In genomic region chr4:114004483-114005226, GRCh38 we compare ENCODE assay signal across 8 cellular contexts. TPM values are rescaled to one million over a fixed set of nuclear protein-coding genes. Genes with fewer than 3 reads are reported as not detected.
DNase-seq lines count a peak whose midpoint lies in the region; ATAC-seq and TF ChIP-seq lines count a peak whose summit lies in the region.
"Not testable (repeated sequence)": the region's sequence is repeated elsewhere in the genome, so short reads cannot be mapped to it uniquely, and the experiment has no call there.

No MANE protein-coding gene starts in this region.

- not testable (repeated sequence) for H3K27me3 Mint-ChIP-seq in CD4-positive, alpha-beta memory T cell; activated CD8-positive, alpha-beta memory T cell treated with anti-CD3 and anti-CD28 coated beads, Interleukin-2, amount 10 ng/mL, durations not matched to agents 7 days and 5 days; progenitor cell of endocrine pancreas; stimulated activated naive CD8-positive, alpha-beta T cell treated with anti-CD3 and anti-CD28 coated beads, Interleukin-15, amount 100 ng/mL, for 72 hours

- not testable (repeated sequence) for H3K9me3 Mint-ChIP-seq in CD4-positive, alpha-beta memory T cell; activated CD8-positive, alpha-beta memory T cell treated with anti-CD3 and anti-CD28 coated beads, Interleukin-2, amount 10 ng/mL, durations not matched to agents 7 days and 5 days (ENCODE audit: low read depth); progenitor cell of endocrine pancreas (ENCODE audit: low read depth); stimulated activated naive CD8-positive, alpha-beta T cell treated with anti-CD3 and anti-CD28 coated beads, Interleukin-15, amount 100 ng/mL, for 72 hours

- TF ChIP-seq CTCF in KMS-11 (conservative IDR thresholded peaks at IDR 0.05; ENCODE audit: low read depth, low read length); progenitor cell of endocrine pancreas (IDR thresholded peaks at IDR 0.05; ENCODE audit: unreplicated experiment): not testable (repeated sequence)

- CTCF ChIA-PET in CD4-positive, alpha-beta memory T cell (lab: Charles Lee; ENCODE audit: partially characterized antibody), result interaction anchor here (1.3 to 1.7 kb wide), 2 partner anchors 10 to 52 kb away, joined by 4 read pairs; no protein-coding TSS in a partner anchor
- CTCF ChIA-PET in activated CD8-positive, alpha-beta memory T cell treated with anti-CD3 and anti-CD28 coated beads, Interleukin-2, amount 10 ng/mL, durations not matched to agents 7 days and 5 days (lab: Charles Lee), result interaction anchor here (1.2 kb wide), 1 partner anchor 52 kb away, joined by 3 read pairs; no protein-coding TSS in a partner anchor

- peaks cover 23 to 46% (median 30%) of the 10 kb centered on the region in 4 donors for H3K4me1 Mint-ChIP-seq in CD4-positive, alpha-beta memory T cell
- peaks cover 15% of the 10 kb centered on the region for H3K4me1 Mint-ChIP-seq in activated CD8-positive, alpha-beta memory T cell treated with anti-CD3 and anti-CD28 coated beads, Interleukin-2, amount 10 ng/mL, durations not matched to agents 7 days and 5 days
- H3K4me1 Mint-ChIP-seq in progenitor cell of endocrine pancreas (ENCODE audit: low read depth), result not testable (repeated sequence)
- peaks cover 10% of the 10 kb centered on the region for H3K4me1 Mint-ChIP-seq in stimulated activated naive CD8-positive, alpha-beta T cell treated with anti-CD3 and anti-CD28 coated beads, Interleukin-15, amount 100 ng/mL, for 72 hours

- H3K36me3 ChIP-seq in CD4-positive, alpha-beta memory T cell (ENCODE audit: insufficient read depth, low read length); KMS-11 (ENCODE audit: insufficient read depth); effector memory CD4-positive, alpha-beta T cell (ENCODE audit: control insufficient read depth, insufficient read depth, low read length): not testable (repeated sequence)

- H3K4me3 Mint-ChIP-seq in CD4-positive, alpha-beta memory T cell, result peak overlapping the region; percentile 72 to 82 (median 77)
- H3K4me3 Mint-ChIP-seq in activated CD8-positive, alpha-beta memory T cell treated with anti-CD3 and anti-CD28 coated beads, Interleukin-2, amount 10 ng/mL, durations not matched to agents 7 days and 5 days, result peak overlapping the region; percentile 36
- H3K4me3 Mint-ChIP-seq in progenitor cell of endocrine pancreas (ENCODE audit: low read depth), result not testable (repeated sequence)
- peak overlapping the region; percentile 35 to 50 for H3K4me3 Mint-ChIP-seq in stimulated activated naive CD8-positive, alpha-beta T cell treated with anti-CD3 and anti-CD28 coated beads, Interleukin-15, amount 100 ng/mL, for 72 hours

- H3K4me1 ChIP-seq in CD4-positive, alpha-beta memory T cell (ENCODE audit: insufficient read depth, low read length), result peaks cover 23% of the 10 kb centered on the region
- not testable (repeated sequence) for H3K4me1 ChIP-seq in KMS-11 (ENCODE audit: low read depth, poor library complexity, severe bottlenecking)
- peaks cover 14% of the 10 kb centered on the region for H3K4me1 ChIP-seq in effector memory CD4-positive, alpha-beta T cell (ENCODE audit: control insufficient read depth, insufficient read depth, low read length, poor library complexity, severe bottlenecking)

- ATAC-seq in activated CD8-positive, alpha-beta memory T cell treated with anti-CD3 and anti-CD28 coated beads, Interleukin-2, amount 10 ng/mL, durations not matched to agents 7 days and 5 days; stimulated activated naive CD8-positive, alpha-beta T cell treated with anti-CD3 and anti-CD28 coated beads, Interleukin-15, amount 100 ng/mL, for 72 hours: not testable (repeated sequence)

- not testable (repeated sequence) for H3K9me3 ChIP-seq in CD4-positive, alpha-beta memory T cell (ENCODE audit: control insufficient read depth in 1 of 2, low read length in 2 of 2); effector memory CD4-positive, alpha-beta T cell (ENCODE audit: control insufficient read depth, low read length)

- not testable (repeated sequence) for H3K27me3 ChIP-seq in CD4-positive, alpha-beta memory T cell (ENCODE audit: insufficient read depth, low read length); KMS-11 (ENCODE audit: insufficient read depth, low read depth); effector memory CD4-positive, alpha-beta T cell (replicated peaks; ENCODE audit: control insufficient read depth, insufficient read depth, low read length, poor library complexity, severe bottlenecking)

- H3K9ac ChIP-seq in KMS-11, result not testable (repeated sequence)

- not testable (repeated sequence) for H2AFZ ChIP-seq in KMS-11 (ENCODE audit: low read depth)

- POLR2A ChIA-PET in CD4-positive, alpha-beta memory T cell (lab: Charles Lee; ENCODE audit: partially characterized antibody), result interaction anchor here (0.6 kb wide), 1 partner anchor 174 kb away, joined by 3 read pairs; no protein-coding TSS in a partner anchor

- not testable (repeated sequence) for H4K20me1 ChIP-seq in KMS-11 (ENCODE audit: insufficient read depth)

- H3K27ac ChIP-seq in CD4-positive, alpha-beta memory T cell (ENCODE audit: low read depth, low read length); KMS-11; effector memory CD4-positive, alpha-beta T cell (ENCODE audit: insufficient read depth, low read length, poor library complexity, severe bottlenecking): not testable (repeated sequence)

- not testable (repeated sequence) for H3K36me3 Mint-ChIP-seq in CD4-positive, alpha-beta memory T cell; activated CD8-positive, alpha-beta memory T cell treated with anti-CD3 and anti-CD28 coated beads, Interleukin-2, amount 10 ng/mL, durations not matched to agents 7 days and 5 days; progenitor cell of endocrine pancreas (ENCODE audit: insufficient read depth)

- not testable (repeated sequence) for H3K4me3 ChIP-seq in CD4-positive, alpha-beta memory T cell (ENCODE audit: low read length in 2 of 2); KMS-11 (IDR thresholded peaks at IDR 0.05; ENCODE audit: insufficient read depth, low read depth, low read length); effector memory CD4-positive, alpha-beta T cell (ENCODE audit: insufficient read depth, low read depth, low read length, poor library complexity, severe bottlenecking)

- peak; percentile 1 to 38 (median 23) for DNase-seq in CD4-positive, alpha-beta memory T cell
- DNase-seq in T-helper 9 cell, result peak; percentile 20
- peak; percentile 60 for DNase-seq in activated CD8-positive, alpha-beta memory T cell treated with anti-CD3 and anti-CD28 coated beads, Interleukin-2, amount 10 ng/mL, durations not matched to agents 7 days and 5 days
- peak; percentile 7 for DNase-seq in activated gamma-delta T cell treated with anti-CD3 and anti-CD28 coated beads, Interleukin-2, amount 50 U/mL, for 16 hours (ENCODE audit: low read depth)
- DNase-seq in effector memory CD4-positive, alpha-beta T cell, result peak; percentile 20 to 40 (median 23)
- DNase-seq in progenitor cell of endocrine pancreas (ENCODE audit: low spot score, unreplicated experiment), result not testable (repeated sequence)
- DNase-seq in stimulated activated naive CD8-positive, alpha-beta T cell treated with anti-CD3 and anti-CD28 coated beads, Interleukin-15, amount 100 ng/mL, for 72 hours, result peak in 1 of 2 donors; percentile 27

- H3K27ac Mint-ChIP-seq in CD4-positive, alpha-beta memory T cell, result peak overlapping the region; percentile 47 to 92 (median 80)
- peak overlapping the region; percentile 17 for H3K27ac Mint-ChIP-seq in activated CD8-positive, alpha-beta memory T cell treated with anti-CD3 and anti-CD28 coated beads, Interleukin-2, amount 10 ng/mL, durations not matched to agents 7 days and 5 days
- H3K27ac Mint-ChIP-seq in progenitor cell of endocrine pancreas, result peak overlapping the region; percentile 46
- H3K27ac Mint-ChIP-seq in stimulated activated naive CD8-positive, alpha-beta T cell treated with anti-CD3 and anti-CD28 coated beads, Interleukin-15, amount 100 ng/mL, for 72 hours, result not testable (repeated sequence)

- H3K79me2 ChIP-seq in KMS-11 (ENCODE audit: insufficient read depth, low read depth), result not testable (repeated sequence)

- intact Hi-C loops in CD4-positive, alpha-beta memory T cell (cut with micrococcal nuclease), result not testable (repeated sequence)

- H3K4me2 ChIP-seq in KMS-11, result 0 out of 2 replicates have a peak overlapping the region, but pooled peaks have one; percentile 7

RNA-seq across cellular contexts. Expression of gene ARSJ, which starts 25.2 kb away (rescaled TPM):
- total RNA-seq in CD4-positive, alpha-beta memory T cell, result under 1 TPM; 0.15 to 0.17 TPM
- under 1 TPM in 1 of 2 donors, not detected in 1; 0.15 TPM for polyA plus RNA-seq in CD4-positive, alpha-beta memory T cell
- not detected for total RNA-seq in activated CD8-positive, alpha-beta memory T cell treated with anti-CD3 and anti-CD28 coated beads, Interleukin-2, amount 10 ng/mL, durations not matched to agents 7 days and 5 days
- total RNA-seq in progenitor cell of endocrine pancreas, result 0.46 and 0.75 TPM in 2 replicates
